Comparison of ENCODE assay signal across 1 cellular context in the genomic region with DNA sequence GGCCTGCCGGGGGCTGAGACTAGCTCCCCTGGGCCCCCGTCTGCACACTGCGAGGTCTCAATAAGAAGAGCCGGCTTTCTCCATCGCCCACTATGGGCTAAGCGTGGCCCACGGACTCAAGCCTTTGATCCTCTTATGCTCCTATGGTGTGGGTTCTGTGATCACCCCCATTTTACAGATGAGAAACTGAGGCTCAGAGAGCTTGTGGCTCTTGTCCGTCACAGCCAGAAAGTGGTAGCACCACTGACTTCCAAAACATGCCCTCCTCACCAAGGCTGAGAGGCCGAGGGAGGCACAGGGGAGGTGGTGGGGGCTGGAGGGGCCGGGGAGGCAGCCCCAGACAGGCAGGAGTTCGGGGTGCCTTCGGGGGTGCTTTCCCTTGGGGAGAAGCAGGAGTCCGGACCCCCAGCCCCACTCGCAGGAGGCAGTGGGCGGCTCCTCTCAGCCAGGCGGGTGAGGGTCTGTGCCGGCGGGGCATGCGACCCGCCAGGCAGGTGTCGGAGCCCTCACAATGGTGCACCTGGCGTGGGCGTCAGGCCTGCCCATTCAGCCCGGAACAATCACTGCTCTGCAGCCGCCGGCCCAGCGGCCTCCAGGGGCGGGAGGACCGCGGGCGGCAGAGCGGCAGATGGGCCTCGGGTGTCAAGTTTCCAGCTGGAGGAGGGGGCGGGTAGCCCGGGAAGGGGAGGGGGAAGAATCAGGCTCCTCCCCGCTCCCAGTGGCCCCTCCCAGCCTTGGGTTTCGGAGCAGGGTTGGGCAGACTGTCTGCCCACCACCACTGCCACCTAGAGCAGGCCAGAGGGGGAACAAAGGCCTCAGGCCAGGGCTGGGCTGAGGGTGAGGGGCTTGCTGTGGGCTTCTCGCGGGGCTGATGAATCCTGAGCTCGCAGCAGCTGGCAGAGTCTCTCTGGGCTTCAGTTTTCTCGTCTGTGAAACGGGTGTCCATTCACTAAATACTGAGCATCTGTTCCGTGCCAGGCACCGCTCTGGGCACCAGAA.
A peak's percentile ranks its signal among the peaks of the same experiment; 100 is the strongest.
TF ChIP-seq lines count a peak whose summit lies in the region.

No MANE protein-coding gene starts in this region.

TF ChIP-seq in H1, 55 proteins besides CTCF, POLR2A, EP300 and RAD21:
- no peak for TF ChIP-seq ZNF274 (IDR thresholded peaks at IDR 0.05; ENCODE audit: borderline replicate concordance, extremely low read depth, low read length)
- peak; percentile 88 for TF ChIP-seq KDM1A (IDR thresholded peaks at IDR 0.05; ENCODE audit: borderline replicate concordance, low read length)
- TF ChIP-seq SP1 (IDR thresholded peaks at IDR 0.05; ENCODE audit: low read depth, low read length): peak; percentile 60; the same call in 1 of the 2 replicates
- TF ChIP-seq KDM4A (IDR thresholded peaks at IDR 0.05; ENCODE audit: low read depth, low read length, severe bottlenecking): no peak
- TF ChIP-seq SP2 (IDR thresholded peaks at IDR 0.05; ENCODE audit: low read length): no peak
- peak; percentile 95 for TF ChIP-seq TCF12 (IDR thresholded peaks at IDR 0.05; ENCODE audit: low read depth, low read length)
- peak; percentile 84 for TF ChIP-seq NANOG (IDR thresholded peaks at IDR 0.05; ENCODE audit: insufficient read depth, low read depth, low read length, poor library complexity, severe bottlenecking)
- TF ChIP-seq, protein P1, sequence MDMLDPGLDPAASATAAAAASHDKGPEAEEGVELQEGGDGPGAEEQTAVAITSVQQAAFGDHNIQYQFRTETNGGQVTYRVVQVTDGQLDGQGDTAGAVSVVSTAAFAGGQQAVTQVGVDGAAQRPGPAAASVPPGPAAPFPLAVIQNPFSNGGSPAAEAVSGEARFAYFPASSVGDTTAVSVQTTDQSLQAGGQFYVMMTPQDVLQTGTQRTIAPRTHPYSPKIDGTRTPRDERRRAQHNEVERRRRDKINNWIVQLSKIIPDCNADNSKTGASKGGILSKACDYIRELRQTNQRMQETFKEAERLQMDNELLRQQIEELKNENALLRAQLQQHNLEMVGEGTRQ (IDR thresholded peaks at IDR 0.05; ENCODE audit: low read length): no peak
- peak in 1 of 2 experiments; percentile 18; a peak in 2 of 4 replicates for TF ChIP-seq HDAC2 (IDR thresholded peaks at IDR 0.05; ENCODE audit: borderline replicate concordance in 1 of 2, low read depth in 2 of 2, low read length in 2 of 2)
- peak; percentile 37; the same call in 1 of the 2 replicates for TF ChIP-seq SIX5 (IDR thresholded peaks at IDR 0.05; ENCODE audit: low read depth, low read length)
- TF ChIP-seq BACH1 (IDR thresholded peaks at IDR 0.05; ENCODE audit: low read length): no peak
- no peak for TF ChIP-seq SIRT6 (IDR thresholded peaks at IDR 0.05; ENCODE audit: low read length)
- TF ChIP-seq TEAD4 (IDR thresholded peaks at IDR 0.05; ENCODE audit: low read depth, low read length): no peak
- TF ChIP-seq SP4 (IDR thresholded peaks at IDR 0.05; ENCODE audit: low read length): no peak
- TF ChIP-seq CREB1 (IDR thresholded peaks at IDR 0.05): peak; percentile 6; the same call in 1 of the 2 replicates
- no peak for TF ChIP-seq RNF2 (IDR thresholded peaks at IDR 0.05; ENCODE audit: borderline replicate concordance, low read depth, low read length, missing control alignments, poor library complexity, severe bottlenecking)
- TF ChIP-seq EZH2 (IDR thresholded peaks at IDR 0.05; ENCODE audit: low read depth, low read length, severe bottlenecking): no peak
- TF ChIP-seq, protein P2, sequence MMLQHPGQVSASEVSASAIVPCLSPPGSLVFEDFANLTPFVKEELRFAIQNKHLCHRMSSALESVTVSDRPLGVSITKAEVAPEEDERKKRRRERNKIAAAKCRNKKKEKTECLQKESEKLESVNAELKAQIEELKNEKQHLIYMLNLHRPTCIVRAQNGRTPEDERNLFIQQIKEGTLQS (IDR thresholded peaks at IDR 0.05; ENCODE audit: insufficient read depth, low read depth, low read length): no peak
- no peak for TF ChIP-seq CTBP2 (IDR thresholded peaks at IDR 0.05; ENCODE audit: borderline replicate concordance, insufficient read depth, insufficient read length, low read length)
- TF ChIP-seq JUND (IDR thresholded peaks at IDR 0.05; ENCODE audit: low read length): 0 out of 2 replicates have a peak, but pooled peaks have one; percentile 16
- TF ChIP-seq CHD1 (IDR thresholded peaks at IDR 0.05; ENCODE audit: low read depth, low read length): no peak
- TF ChIP-seq YY1 (IDR thresholded peaks at IDR 0.05; ENCODE audit: low read depth, low read length): no peak
- TF ChIP-seq SRF (IDR thresholded peaks at IDR 0.05; ENCODE audit: low read depth, low read length): no peak
- no peak for TF ChIP-seq SIN3A (conservative IDR thresholded peaks at IDR 0.05 in 1 of 2, IDR thresholded peaks at IDR 0.05 in 1 of 2; ENCODE audit: low read depth in 1 of 2, low read length in 2 of 2)
- TF ChIP-seq GTF2F1 (IDR thresholded peaks at IDR 0.05; ENCODE audit: borderline replicate concordance, low read depth, low read length): no peak
- TF ChIP-seq TBP (IDR thresholded peaks at IDR 0.05; ENCODE audit: low read depth, low read length): peak; percentile 58; the same call in 1 of the 2 replicates
- no peak for TF ChIP-seq NRF1 (IDR thresholded peaks at IDR 0.05; ENCODE audit: low read depth, low read length)
- peak; percentile 100 for TF ChIP-seq EGR1 (IDR thresholded peaks at IDR 0.05; ENCODE audit: borderline replicate concordance, low read depth, low read length)
- TF ChIP-seq TAF1 (IDR thresholded peaks at IDR 0.05; ENCODE audit: low read depth, low read length): peak; percentile 34; the same call in 1 of the 2 replicates
- no peak for TF ChIP-seq FOSL1 (IDR thresholded peaks at IDR 0.05; ENCODE audit: insufficient read depth, low read depth, low read length)
- TF ChIP-seq, protein P3, sequence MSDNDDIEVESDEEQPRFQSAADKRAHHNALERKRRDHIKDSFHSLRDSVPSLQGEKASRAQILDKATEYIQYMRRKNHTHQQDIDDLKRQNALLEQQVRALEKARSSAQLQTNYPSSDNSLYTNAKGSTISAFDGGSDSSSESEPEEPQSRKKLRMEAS (IDR thresholded peaks at IDR 0.05): peak; percentile 43; the same call in 1 of the 2 replicates
- no peak for TF ChIP-seq CBX5 (IDR thresholded peaks at IDR 0.05; ENCODE audit: low read depth, low read length)
TF ChIP-seq in H1: peak in this region for 12.
